ENCODE assay signal across 1 cellular context in the genomic region with DNA sequence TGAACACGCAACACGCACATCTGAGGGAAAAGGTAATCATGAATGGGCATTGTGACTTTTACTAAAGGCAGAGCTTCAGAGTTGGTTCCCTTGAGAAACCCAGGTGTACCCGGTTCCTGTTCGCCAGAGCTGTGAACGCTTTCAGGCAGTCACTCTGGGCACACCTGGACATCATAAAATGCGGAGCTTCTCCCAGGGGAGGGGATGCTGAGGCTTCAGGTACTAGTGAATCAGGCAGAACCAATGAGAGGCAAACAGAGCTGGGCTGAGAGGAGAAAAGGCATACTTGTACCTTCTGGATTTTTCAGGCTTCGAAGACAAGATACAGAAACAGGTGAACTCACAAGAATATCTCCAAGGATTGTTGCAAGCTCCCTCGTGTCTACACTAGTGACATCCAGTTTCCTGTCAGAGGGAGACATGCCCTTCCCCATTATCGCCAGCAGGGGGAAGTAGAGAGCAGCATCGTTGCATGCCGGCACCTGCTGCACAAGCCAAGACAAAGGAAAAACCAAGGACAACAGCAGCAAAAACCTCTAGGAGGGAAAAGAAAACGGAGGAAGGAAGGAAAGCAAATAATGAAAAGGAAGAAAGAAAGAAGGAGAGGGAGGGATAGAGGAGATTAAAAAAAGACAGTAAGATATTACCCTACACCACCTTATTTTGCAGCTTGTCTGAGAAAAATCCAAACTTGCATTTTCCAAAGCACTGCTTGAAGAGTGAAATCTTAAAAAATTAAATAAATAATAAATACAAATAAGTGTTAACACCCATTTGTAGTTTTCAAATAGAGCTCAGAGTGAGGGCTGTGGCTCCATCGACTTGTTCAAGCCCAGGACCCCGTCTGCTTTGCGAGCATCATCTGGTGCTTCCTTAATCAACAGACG.
TF ChIP-seq lines count a peak whose summit lies in the region.

No MANE protein-coding gene starts in this region.

TF ChIP-seq in K562, 482 proteins besides CTCF, POLR2A, EP300 and RAD21 (continued from another document and continues in another):
- TF ChIP-seq, protein P1, sequence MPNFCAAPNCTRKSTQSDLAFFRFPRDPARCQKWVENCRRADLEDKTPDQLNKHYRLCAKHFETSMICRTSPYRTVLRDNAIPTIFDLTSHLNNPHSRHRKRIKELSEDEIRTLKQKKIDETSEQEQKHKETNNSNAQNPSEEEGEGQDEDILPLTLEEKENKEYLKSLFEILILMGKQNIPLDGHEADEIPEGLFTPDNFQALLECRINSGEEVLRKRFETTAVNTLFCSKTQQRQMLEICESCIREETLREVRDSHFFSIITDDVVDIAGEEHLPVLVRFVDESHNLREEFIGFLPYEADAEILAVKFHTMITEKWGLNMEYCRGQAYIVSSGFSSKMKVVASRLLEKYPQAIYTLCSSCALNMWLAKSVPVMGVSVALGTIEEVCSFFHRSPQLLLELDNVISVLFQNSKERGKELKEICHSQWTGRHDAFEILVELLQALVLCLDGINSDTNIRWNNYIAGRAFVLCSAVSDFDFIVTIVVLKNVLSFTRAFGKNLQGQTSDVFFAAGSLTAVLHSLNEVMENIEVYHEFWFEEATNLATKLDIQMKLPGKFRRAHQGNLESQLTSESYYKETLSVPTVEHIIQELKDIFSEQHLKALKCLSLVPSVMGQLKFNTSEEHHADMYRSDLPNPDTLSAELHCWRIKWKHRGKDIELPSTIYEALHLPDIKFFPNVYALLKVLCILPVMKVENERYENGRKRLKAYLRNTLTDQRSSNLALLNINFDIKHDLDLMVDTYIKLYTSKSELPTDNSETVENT (CRISPR knock-in tag; IDR thresholded peaks at IDR 0.05): no peak
- TF ChIP-seq PHF8 (IDR thresholded peaks at IDR 0.05; ENCODE audit: borderline replicate concordance, low read length): no peak
- no peak for TF ChIP-seq ZNF589 (CRISPR knock-in tag; IDR thresholded peaks at IDR 0.05; ENCODE audit: low read depth)
- TF ChIP-seq NR1H2 (CRISPR knock-in tag; IDR thresholded peaks at IDR 0.05): no peak
- TF ChIP-seq SAFB2 (IDR thresholded peaks at IDR 0.05; ENCODE audit: borderline replicate concordance, low read depth, low read length, severe bottlenecking): no peak
- no peak for TF ChIP-seq TAF1 (IDR thresholded peaks at IDR 0.05; ENCODE audit: control insufficient read depth, extremely low read depth, insufficient read depth, low read length, severe bottlenecking)
- TF ChIP-seq PRPF4 (IDR thresholded peaks at IDR 0.05; ENCODE audit: insufficient read depth, low read depth, low read length, poor library complexity, severe bottlenecking): no peak
- no peak for TF ChIP-seq RBM17 (IDR thresholded peaks at IDR 0.05; ENCODE audit: borderline replicate concordance, low read depth, low read length)
- no peak for TF ChIP-seq TAF7 (tag; IDR thresholded peaks at IDR 0.05)
- TF ChIP-seq STAT5A (IDR thresholded peaks at IDR 0.05; ENCODE audit: borderline replicate concordance, low read length): no peak
- TF ChIP-seq MAZ (CRISPR knock-in tag; conservative IDR thresholded peaks at IDR 0.05 in 1 of 2, IDR thresholded peaks at IDR 0.05 in 1 of 2): no peak
- no peak for TF ChIP-seq TRIM28 (IDR thresholded peaks at IDR 0.05)
- no peak for TF ChIP-seq ZNF717 (CRISPR knock-in tag; IDR thresholded peaks at IDR 0.05)
- TF ChIP-seq ARID1B (IDR thresholded peaks at IDR 0.05): no peak
- no peak for TF ChIP-seq CHD4 (IDR thresholded peaks at IDR 0.05; ENCODE audit: insufficient read depth, insufficient replicate concordance, low read depth, low read length, poor library complexity, severe bottlenecking)
- no peak for TF ChIP-seq ZKSCAN8 (CRISPR knock-in tag; IDR thresholded peaks at IDR 0.05)
- TF ChIP-seq MXI1 (IDR thresholded peaks at IDR 0.05; ENCODE audit: low read depth, low read length): no peak
- TF ChIP-seq, protein P2, sequence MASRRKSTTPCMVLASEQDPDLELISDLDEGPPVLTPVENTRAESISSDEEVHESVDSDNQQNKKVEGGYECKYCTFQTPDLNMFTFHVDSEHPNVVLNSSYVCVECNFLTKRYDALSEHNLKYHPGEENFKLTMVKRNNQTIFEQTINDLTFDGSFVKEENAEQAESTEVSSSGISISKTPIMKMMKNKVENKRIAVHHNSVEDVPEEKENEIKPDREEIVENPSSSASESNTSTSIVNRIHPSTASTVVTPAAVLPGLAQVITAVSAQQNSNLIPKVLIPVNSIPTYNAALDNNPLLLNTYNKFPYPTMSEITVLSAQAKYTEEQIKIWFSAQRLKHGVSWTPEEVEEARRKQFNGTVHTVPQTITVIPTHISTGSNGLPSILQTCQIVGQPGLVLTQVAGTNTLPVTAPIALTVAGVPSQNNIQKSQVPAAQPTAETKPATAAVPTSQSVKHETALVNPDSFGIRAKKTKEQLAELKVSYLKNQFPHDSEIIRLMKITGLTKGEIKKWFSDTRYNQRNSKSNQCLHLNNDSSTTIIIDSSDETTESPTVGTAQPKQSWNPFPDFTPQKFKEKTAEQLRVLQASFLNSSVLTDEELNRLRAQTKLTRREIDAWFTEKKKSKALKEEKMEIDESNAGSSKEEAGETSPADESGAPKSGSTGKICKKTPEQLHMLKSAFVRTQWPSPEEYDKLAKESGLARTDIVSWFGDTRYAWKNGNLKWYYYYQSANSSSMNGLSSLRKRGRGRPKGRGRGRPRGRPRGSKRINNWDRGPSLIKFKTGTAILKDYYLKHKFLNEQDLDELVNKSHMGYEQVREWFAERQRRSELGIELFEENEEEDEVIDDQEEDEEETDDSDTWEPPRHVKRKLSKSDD (conservative IDR thresholded peaks at IDR 0.05; ENCODE audit: low read length): no peak
- TF ChIP-seq, protein P3, sequence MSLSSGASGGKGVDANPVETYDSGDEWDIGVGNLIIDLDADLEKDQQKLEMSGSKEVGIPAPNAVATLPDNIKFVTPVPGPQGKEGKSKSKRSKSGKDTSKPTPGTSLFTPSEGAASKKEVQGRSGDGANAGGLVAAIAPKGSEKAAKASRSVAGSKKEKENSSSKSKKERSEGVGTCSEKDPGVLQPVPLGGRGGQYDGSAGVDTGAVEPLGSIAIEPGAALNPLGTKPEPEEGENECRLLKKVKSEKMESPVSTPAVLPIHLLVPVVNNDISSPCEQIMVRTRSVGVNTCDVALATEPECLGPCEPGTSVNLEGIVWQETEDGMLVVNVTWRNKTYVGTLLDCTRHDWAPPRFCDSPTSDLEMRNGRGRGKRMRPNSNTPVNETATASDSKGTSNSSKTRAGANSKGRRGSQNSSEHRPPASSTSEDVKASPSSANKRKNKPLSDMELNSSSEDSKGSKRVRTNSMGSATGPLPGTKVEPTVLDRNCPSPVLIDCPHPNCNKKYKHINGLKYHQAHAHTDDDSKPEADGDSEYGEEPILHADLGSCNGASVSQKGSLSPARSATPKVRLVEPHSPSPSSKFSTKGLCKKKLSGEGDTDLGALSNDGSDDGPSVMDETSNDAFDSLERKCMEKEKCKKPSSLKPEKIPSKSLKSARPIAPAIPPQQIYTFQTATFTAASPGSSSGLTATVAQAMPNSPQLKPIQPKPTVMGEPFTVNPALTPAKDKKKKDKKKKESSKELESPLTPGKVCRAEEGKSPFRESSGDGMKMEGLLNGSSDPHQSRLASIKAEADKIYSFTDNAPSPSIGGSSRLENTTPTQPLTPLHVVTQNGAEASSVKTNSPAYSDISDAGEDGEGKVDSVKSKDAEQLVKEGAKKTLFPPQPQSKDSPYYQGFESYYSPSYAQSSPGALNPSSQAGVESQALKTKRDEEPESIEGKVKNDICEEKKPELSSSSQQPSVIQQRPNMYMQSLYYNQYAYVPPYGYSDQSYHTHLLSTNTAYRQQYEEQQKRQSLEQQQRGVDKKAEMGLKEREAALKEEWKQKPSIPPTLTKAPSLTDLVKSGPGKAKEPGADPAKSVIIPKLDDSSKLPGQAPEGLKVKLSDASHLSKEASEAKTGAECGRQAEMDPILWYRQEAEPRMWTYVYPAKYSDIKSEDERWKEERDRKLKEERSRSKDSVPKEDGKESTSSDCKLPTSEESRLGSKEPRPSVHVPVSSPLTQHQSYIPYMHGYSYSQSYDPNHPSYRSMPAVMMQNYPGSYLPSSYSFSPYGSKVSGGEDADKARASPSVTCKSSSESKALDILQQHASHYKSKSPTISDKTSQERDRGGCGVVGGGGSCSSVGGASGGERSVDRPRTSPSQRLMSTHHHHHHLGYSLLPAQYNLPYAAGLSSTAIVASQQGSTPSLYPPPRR (CRISPR knock-in tag; IDR thresholded peaks at IDR 0.05; ENCODE audit: borderline replicate concordance): no peak
- no peak for TF ChIP-seq ESRRA (IDR thresholded peaks at IDR 0.05; ENCODE audit: borderline replicate concordance, low read depth)
- TF ChIP-seq, protein P4, sequence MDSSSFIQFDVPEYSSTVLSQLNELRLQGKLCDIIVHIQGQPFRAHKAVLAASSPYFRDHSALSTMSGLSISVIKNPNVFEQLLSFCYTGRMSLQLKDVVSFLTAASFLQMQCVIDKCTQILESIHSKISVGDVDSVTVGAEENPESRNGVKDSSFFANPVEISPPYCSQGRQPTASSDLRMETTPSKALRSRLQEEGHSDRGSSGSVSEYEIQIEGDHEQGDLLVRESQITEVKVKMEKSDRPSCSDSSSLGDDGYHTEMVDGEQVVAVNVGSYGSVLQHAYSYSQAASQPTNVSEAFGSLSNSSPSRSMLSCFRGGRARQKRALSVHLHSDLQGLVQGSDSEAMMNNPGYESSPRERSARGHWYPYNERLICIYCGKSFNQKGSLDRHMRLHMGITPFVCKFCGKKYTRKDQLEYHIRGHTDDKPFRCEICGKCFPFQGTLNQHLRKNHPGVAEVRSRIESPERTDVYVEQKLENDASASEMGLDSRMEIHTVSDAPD (CRISPR knock-in tag; IDR thresholded peaks at IDR 0.05): no peak
- TF ChIP-seq, protein P5, sequence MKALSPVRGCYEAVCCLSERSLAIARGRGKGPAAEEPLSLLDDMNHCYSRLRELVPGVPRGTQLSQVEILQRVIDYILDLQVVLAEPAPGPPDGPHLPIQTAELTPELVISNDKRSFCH (CRISPR knock-in tag; IDR thresholded peaks at IDR 0.05): no peak
- TF ChIP-seq, protein P5 (tag; IDR thresholded peaks at IDR 0.05): no peak
- peak; percentile 83 for TF ChIP-seq SMC3 (conservative IDR thresholded peaks at IDR 0.05; ENCODE audit: insufficient read depth, low read depth, low read length)
- no peak for TF ChIP-seq U2AF2 (optimal IDR thresholded peaks at IDR 0.05; ENCODE audit: low read depth, low read length)
- TF ChIP-seq POU5F1 (IDR thresholded peaks at IDR 0.05; ENCODE audit: borderline replicate concordance, low read depth, low read length, partially characterized antibody): no peak
- TF ChIP-seq, protein P6, sequence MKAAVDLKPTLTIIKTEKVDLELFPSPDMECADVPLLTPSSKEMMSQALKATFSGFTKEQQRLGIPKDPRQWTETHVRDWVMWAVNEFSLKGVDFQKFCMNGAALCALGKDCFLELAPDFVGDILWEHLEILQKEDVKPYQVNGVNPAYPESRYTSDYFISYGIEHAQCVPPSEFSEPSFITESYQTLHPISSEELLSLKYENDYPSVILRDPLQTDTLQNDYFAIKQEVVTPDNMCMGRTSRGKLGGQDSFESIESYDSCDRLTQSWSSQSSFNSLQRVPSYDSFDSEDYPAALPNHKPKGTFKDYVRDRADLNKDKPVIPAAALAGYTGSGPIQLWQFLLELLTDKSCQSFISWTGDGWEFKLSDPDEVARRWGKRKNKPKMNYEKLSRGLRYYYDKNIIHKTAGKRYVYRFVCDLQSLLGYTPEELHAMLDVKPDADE (conservative IDR thresholded peaks at IDR 0.05; ENCODE audit: control insufficient read depth, low read depth, low read length): no peak
- no peak for TF ChIP-seq ZNF24 (IDR thresholded peaks at IDR 0.05)
- TF ChIP-seq HOXB6 (CRISPR knock-in tag; IDR thresholded peaks at IDR 0.05; ENCODE audit: borderline replicate concordance): no peak
- TF ChIP-seq, protein P7, sequence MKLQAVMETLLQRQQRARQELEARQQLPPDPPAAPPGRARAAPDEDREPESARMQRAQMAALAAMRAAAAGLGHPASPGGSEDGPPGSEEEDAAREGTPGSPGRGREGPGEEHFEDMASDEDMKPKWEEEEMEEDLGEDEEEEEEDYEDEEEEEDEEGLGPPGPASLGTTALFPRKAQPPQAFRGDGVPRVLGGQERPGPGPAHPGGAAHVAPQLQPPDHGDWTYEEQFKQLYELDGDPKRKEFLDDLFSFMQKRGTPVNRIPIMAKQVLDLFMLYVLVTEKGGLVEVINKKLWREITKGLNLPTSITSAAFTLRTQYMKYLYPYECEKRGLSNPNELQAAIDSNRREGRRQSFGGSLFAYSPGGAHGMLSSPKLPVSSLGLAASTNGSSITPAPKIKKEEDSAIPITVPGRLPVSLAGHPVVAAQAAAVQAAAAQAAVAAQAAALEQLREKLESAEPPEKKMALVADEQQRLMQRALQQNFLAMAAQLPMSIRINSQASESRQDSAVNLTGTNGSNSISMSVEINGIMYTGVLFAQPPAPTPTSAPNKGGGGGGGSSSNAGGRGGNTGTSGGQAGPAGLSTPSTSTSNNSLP (IDR thresholded peaks at IDR 0.05; ENCODE audit: borderline replicate concordance, low read depth, low read length): no peak
- TF ChIP-seq CTBP1 (IDR thresholded peaks at IDR 0.05; ENCODE audit: borderline replicate concordance): peak; percentile 58; the same call in 1 of the 2 replicates
- TF ChIP-seq, protein P8, sequence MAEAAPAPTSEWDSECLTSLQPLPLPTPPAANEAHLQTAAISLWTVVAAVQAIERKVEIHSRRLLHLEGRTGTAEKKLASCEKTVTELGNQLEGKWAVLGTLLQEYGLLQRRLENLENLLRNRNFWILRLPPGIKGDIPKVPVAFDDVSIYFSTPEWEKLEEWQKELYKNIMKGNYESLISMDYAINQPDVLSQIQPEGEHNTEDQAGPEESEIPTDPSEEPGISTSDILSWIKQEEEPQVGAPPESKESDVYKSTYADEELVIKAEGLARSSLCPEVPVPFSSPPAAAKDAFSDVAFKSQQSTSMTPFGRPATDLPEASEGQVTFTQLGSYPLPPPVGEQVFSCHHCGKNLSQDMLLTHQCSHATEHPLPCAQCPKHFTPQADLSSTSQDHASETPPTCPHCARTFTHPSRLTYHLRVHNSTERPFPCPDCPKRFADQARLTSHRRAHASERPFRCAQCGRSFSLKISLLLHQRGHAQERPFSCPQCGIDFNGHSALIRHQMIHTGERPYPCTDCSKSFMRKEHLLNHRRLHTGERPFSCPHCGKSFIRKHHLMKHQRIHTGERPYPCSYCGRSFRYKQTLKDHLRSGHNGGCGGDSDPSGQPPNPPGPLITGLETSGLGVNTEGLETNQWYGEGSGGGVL (CRISPR knock-in tag; IDR thresholded peaks at IDR 0.05): no peak
- TF ChIP-seq, protein P9, sequence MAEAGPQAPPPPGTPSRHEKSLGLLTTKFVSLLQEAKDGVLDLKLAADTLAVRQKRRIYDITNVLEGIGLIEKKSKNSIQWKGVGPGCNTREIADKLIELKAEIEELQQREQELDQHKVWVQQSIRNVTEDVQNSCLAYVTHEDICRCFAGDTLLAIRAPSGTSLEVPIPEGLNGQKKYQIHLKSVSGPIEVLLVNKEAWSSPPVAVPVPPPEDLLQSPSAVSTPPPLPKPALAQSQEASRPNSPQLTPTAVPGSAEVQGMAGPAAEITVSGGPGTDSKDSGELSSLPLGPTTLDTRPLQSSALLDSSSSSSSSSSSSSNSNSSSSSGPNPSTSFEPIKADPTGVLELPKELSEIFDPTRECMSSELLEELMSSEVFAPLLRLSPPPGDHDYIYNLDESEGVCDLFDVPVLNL (CRISPR knock-in tag; IDR thresholded peaks at IDR 0.05; ENCODE audit: low read depth): no peak
- no peak for TF ChIP-seq ELF2 (CRISPR knock-in tag; IDR thresholded peaks at IDR 0.05)
- TF ChIP-seq ADNP (tag; IDR thresholded peaks at IDR 0.05): no peak
- 0 out of 2 replicates have a peak, but pooled peaks have one; percentile 42 for TF ChIP-seq LEF1 (IDR thresholded peaks at IDR 0.05)
- TF ChIP-seq NR2C2 (CRISPR knock-in tag; IDR thresholded peaks at IDR 0.05): no peak
- no peak for TF ChIP-seq NR2C2 (tag; IDR thresholded peaks at IDR 0.05)
- TF ChIP-seq ZNF146 (CRISPR knock-in tag; IDR thresholded peaks at IDR 0.05; ENCODE audit: unreplicated experiment): no peak
